ENCODE assay signal across 1 cellular context in the genomic region with DNA sequence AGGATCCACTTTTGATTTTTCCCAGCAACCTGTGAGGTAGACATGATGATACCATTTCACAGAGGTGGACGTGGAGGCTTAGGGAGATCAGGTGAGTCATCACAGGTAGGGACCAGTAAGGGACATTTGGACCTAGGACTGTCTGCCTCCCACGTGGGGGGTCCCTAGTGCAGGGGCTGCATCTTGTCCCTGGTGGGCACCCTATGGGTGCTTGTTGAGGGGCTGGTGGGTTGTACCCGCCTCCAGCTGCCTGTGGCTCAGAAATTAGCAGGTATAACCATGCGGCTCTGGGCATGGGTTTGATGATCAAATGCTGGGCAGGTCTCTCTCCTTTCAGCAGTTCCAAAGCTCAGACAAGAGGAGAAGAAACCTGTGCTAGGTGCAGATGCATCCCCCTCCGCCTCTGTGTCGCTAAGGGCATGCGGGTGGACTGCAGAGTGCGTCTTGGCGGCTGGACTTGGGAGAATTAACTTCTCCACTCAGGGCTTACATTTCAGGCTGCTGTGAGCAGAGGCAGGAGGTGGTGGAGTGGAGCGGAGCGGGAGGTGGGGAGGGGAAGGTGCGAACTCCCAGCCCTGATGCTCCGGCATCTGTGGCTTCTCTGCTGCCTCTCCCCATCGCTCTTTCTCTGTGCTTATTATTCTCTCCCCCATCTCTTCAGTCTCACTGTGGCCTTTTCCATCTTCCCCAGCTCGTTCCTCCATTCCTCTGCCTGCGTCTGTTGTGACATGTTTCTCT.
TF ChIP-seq lines count a peak whose summit lies in the region.

No MANE protein-coding gene starts in this region.

TF ChIP-seq in GM23338, 12 proteins besides CTCF, POLR2A, EP300 and RAD21 (continued from another document):
- TF ChIP-seq, protein P1, sequence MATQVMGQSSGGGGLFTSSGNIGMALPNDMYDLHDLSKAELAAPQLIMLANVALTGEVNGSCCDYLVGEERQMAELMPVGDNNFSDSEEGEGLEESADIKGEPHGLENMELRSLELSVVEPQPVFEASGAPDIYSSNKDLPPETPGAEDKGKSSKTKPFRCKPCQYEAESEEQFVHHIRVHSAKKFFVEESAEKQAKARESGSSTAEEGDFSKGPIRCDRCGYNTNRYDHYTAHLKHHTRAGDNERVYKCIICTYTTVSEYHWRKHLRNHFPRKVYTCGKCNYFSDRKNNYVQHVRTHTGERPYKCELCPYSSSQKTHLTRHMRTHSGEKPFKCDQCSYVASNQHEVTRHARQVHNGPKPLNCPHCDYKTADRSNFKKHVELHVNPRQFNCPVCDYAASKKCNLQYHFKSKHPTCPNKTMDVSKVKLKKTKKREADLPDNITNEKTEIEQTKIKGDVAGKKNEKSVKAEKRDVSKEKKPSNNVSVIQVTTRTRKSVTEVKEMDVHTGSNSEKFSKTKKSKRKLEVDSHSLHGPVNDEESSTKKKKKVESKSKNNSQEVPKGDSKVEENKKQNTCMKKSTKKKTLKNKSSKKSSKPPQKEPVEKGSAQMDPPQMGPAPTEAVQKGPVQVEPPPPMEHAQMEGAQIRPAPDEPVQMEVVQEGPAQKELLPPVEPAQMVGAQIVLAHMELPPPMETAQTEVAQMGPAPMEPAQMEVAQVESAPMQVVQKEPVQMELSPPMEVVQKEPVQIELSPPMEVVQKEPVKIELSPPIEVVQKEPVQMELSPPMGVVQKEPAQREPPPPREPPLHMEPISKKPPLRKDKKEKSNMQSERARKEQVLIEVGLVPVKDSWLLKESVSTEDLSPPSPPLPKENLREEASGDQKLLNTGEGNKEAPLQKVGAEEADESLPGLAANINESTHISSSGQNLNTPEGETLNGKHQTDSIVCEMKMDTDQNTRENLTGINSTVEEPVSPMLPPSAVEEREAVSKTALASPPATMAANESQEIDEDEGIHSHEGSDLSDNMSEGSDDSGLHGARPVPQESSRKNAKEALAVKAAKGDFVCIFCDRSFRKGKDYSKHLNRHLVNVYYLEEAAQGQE (IDR thresholded peaks at IDR 0.05; ENCODE audit: unreplicated experiment), result no peak
- no peak for TF ChIP-seq NANOG (IDR thresholded peaks at IDR 0.05; ENCODE audit: borderline replicate concordance)
- TF ChIP-seq ZNF331 (CRISPR knock-in tag; IDR thresholded peaks at IDR 0.05; ENCODE audit: low read depth), result no peak
